ENCODE assay signal across 13 cellular contexts in the genomic region with DNA sequence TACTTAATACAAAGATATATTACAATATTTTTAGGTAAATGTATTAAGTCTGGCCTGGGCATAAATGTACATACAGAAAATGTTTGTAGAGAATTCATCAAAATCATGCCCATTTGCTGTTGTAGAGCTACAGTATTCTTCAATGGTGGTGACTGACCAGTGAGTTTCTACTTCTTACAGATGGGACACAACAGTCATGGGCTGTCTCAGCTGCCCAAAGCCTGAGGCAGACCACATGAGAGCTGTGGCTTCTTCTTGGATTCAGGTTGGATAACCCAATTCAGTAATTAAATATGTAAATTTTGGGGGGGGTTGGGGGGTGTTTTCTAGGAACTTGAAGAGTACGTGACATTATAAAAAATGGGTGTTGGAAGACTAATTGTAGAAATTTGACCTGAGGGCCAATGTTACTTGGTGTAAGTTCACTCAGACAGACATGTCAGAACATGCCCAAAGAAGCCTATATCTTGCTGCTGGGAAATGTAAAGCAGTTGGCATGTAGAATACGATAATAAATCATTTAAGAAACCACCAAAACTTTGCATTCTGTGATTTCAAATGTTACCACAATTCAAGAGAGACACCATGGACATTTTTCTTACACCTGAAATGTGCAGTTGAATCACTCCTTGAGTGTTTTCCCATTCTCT. TPM values are rescaled to one million over a fixed set of nuclear protein-coding genes. Genes with fewer than 3 reads are reported as not detected.
DNase-seq lines count a peak whose midpoint lies in the region; ATAC-seq, FAIRE-seq and TF ChIP-seq lines count a peak whose summit lies in the region.
"Had no signal": no experiment of that assay in that cellular context is flagged by ENCODE, and none has a peak within 500 bp of the region (broad histone marks: within the 10 kb centered on the region; RNA-seq: fewer than 3 reads in every experiment).

No MANE protein-coding gene starts in this region.

- H3K27me3 Mint-ChIP-seq in activated naive CD4-positive, alpha-beta T cell treated with anti-CD3 and anti-CD28 coated beads for 36 hours (ENCODE audit: low read depth): no peaks in the 10 kb centered on the region

- H3K36me3 ChIP-seq in GM12878 (ENCODE audit: control insufficient read depth in 2 of 2, insufficient read depth in 2 of 2, low read length in 1 of 2) (peaks cover 5 to 20% of the 10 kb centered on the region in 2 experiments), smooth muscle cell (ENCODE audit: low read depth) (peaks cover 23% of the 10 kb centered on the region), Karpas-422 (ENCODE audit: insufficient read depth, low read length) (no peaks in the 10 kb centered on the region; the same call in 1 of the 2 replicates)

- in situ Hi-C loops in GM12878 (cut with MboI): no loop called here

- TF ChIP-seq POLR2A in GM12878 (IDR thresholded peaks at IDR 0.05; ENCODE audit: low read depth, low read length): no peak

- H3F3A ChIP-seq in smooth muscle cell (ENCODE audit: low read depth): peaks cover 7% of the 10 kb centered on the region

- H3K4me1 Mint-ChIP-seq in activated naive CD4-positive, alpha-beta T cell treated with anti-CD3 and anti-CD28 coated beads for 36 hours (ENCODE audit: low read depth): peaks cover 22% of the 10 kb centered on the region

- no peak for DNase-seq in activated naive CD4-positive, alpha-beta T cell treated with anti-CD3 and anti-CD28 coated beads for 36 hours
- no peak for DNase-seq in activated naive CD4-positive, alpha-beta T cell (lab: John Stamatoyannopoulos, UW)
- DNase-seq in LoVo (ENCODE audit: low spot score) (peak; percentile 34), GM12878 (ENCODE audit: low read depth, low spot score) (peak; percentile 35), smooth muscle cell (lab: John Stamatoyannopoulos, UW; ENCODE audit: unreplicated experiment) (no peak), SIG-M5 (lab: John Stamatoyannopoulos, UW) (no peak), Karpas-422 (no peak)
- DNase-seq: brain microvascular endothelial cell, NCI-H2081, SHP77 had no signal

- CTCF ChIA-PET in activated naive CD4-positive, alpha-beta T cell treated with anti-CD3 and anti-CD28 coated beads for 36 hours (lab: Charles Lee): no interaction called here
- CTCF ChIA-PET in GM12878 (lab: Yijun Ruan, JAX): interaction anchor here (1.0 to 6.2 kb wide), 6 partner anchors 12 to 56 kb away, joined by 3 to 45 read pairs (median 4); no protein-coding TSS in a partner anchor

- H3K4me3 ChIP-seq in GM12878: no peak overlapping the region
- H3K4me3 ChIP-seq in smooth muscle cell: no peak overlapping the region
- no peak overlapping the region for H3K4me3 ChIP-seq in Karpas-422 (ENCODE audit: low read length)

- peak in 1 of 2 experiments; percentile 14; a peak in 1 of 4 replicates for TF ChIP-seq EP300 in GM12878 (IDR thresholded peaks at IDR 0.05; ENCODE audit: borderline replicate concordance in 1 of 2, control insufficient read depth in 1 of 2, low read depth in 2 of 2, low read length in 2 of 2)

- H3K79me2 ChIP-seq in GM12878 (ENCODE audit: control insufficient read depth, insufficient read depth, low read length) (peaks cover 14% of the 10 kb centered on the region), smooth muscle cell (ENCODE audit: low read depth) (no peaks in the 10 kb centered on the region), Karpas-422 (ENCODE audit: low read length) (no peaks in the 10 kb centered on the region)

- POLR2A ChIA-PET in GM12878 (lab: Charles Lee): interaction anchor here (0.6 to 4.5 kb wide), 4 partner anchors 12 to 25 kb away, joined by 5 to 34 read pairs (median 8); no protein-coding TSS in a partner anchor

- H3K4me1 ChIP-seq in GM12878 (ENCODE audit: control insufficient read depth, insufficient read depth, low read length): peaks cover 15% of the 10 kb centered on the region; the same call in 1 of the 2 replicates
- peaks cover 8% of the 10 kb centered on the region for H3K4me1 ChIP-seq in smooth muscle cell (ENCODE audit: low read depth)
- H3K4me1 ChIP-seq in Karpas-422 (ENCODE audit: low read length): no peaks in the 10 kb centered on the region

- SMC1A ChIA-PET in GM12878 (lab: Charles Lee; ENCODE audit: uncharacterized antibody, unreplicated experiment): interaction anchor here (1.0 to 6.9 kb wide), 9 partner anchors 11 to 265 kb away, joined by 3 to 46 read pairs (median 5); no protein-coding TSS in a partner anchor

- RAD21 ChIA-PET in GM12878 (lab: Charles Lee; ENCODE audit: unreplicated experiment): interaction anchor here (0.6 to 6.7 kb wide), 6 partner anchors 13 to 651 kb away, joined by 3 to 55 read pairs (median 4); no protein-coding TSS in a partner anchor

- peak; percentile 50 for ATAC-seq in GM12878
- ATAC-seq in GM19328 (IDR thresholded peaks at IDR 0.05; ENCODE audit: unreplicated experiment): no peak

- FAIRE-seq in GM12878 (lab: Jason Lieb, UNC): no peak
- FAIRE-seq: islet of Langerhans had no signal

- intact Hi-C loops in activated naive CD4-positive, alpha-beta T cell treated with anti-CD3 and anti-CD28 coated beads for 36 hours (cut with micrococcal nuclease): no loop called here
- intact Hi-C loops in GM12878 (cut with micrococcal nuclease; ENCODE audit: unreplicated experiment): no loop called here

- peak overlapping the region; percentile 84 for H3K27ac Mint-ChIP-seq in activated naive CD4-positive, alpha-beta T cell treated with anti-CD3 and anti-CD28 coated beads for 36 hours

- no peaks in the 10 kb centered on the region for H3K27me3 ChIP-seq in GM12878 (replicated peaks in 1 of 2; ENCODE audit: control insufficient read depth in 2 of 2, insufficient read depth in 2 of 2, low read length in 1 of 2)
- no peaks in the 10 kb centered on the region for H3K27me3 ChIP-seq in smooth muscle cell (ENCODE audit: low read depth)
- no peaks in the 10 kb centered on the region for H3K27me3 ChIP-seq in Karpas-422 (ENCODE audit: low read length)
- H3K27me3 ChIP-seq: brain microvascular endothelial cell had no signal

- H3K9ac ChIP-seq in GM12878 (ENCODE audit: control insufficient read depth, insufficient read depth, low read length) (no peak overlapping the region), smooth muscle cell (ENCODE audit: low read depth) (peak overlapping the region; percentile 55), Karpas-422 (ENCODE audit: low read length) (no peak overlapping the region)

- no peak overlapping the region for H3K4me2 ChIP-seq in GM12878 (ENCODE audit: control insufficient read depth, insufficient read depth)
- peak overlapping the region; percentile 15 for H3K4me2 ChIP-seq in smooth muscle cell
- no peak overlapping the region for H3K4me2 ChIP-seq in Karpas-422 (ENCODE audit: low read depth, low read length, poor library complexity, severe bottlenecking)

- no TSS peak for BruUV-seq in GM12878 (replicated peaks; lab: Mats Ljungman, UMichigan)

- no peak for TF ChIP-seq RAD21 in GM12878 (IDR thresholded peaks at IDR 0.05; ENCODE audit: insufficient read depth, low read depth, low read length)

- 68% methylated on average over 2 of the region's 2 CpGs for WGBS in GM12878 (ENCODE audit: insufficient coverage, insufficient replicate concordance, low lambda C conversion rate, missing lambda C conversion rate)
- 62% methylated on average over 2 of the region's 2 CpGs for WGBS in smooth muscle cell (ENCODE audit: low lambda C conversion rate)

- no peaks in the 10 kb centered on the region for H4K20me1 ChIP-seq in GM12878 (ENCODE audit: control insufficient read depth, insufficient read depth)
- peaks cover 5% of the 10 kb centered on the region for H4K20me1 ChIP-seq in smooth muscle cell (ENCODE audit: low read depth)
- no peaks in the 10 kb centered on the region for H4K20me1 ChIP-seq in Karpas-422 (ENCODE audit: insufficient read depth, low read depth, low read length)

- H2AFZ ChIP-seq in GM12878 (ENCODE audit: control insufficient read depth, low read depth, low read length) (no peak overlapping the region), smooth muscle cell (ENCODE audit: low read depth) (no peak overlapping the region), Karpas-422 (ENCODE audit: low read length) (no peak overlapping the region)

- TF ChIP-seq CTCF in GM12878 (IDR thresholded peaks at IDR 0.05 in 2 of 3, conservative IDR thresholded peaks at IDR 0.05 in 1 of 3; ENCODE audit: control insufficient read depth in 2 of 3, extremely low read depth in 1 of 3, insufficient read depth in 1 of 3, low read depth in 3 of 3, low read length in 3 of 3): no peak
- no peak for TF ChIP-seq CTCF in smooth muscle cell (IDR thresholded peaks at IDR 0.05; ENCODE audit: borderline replicate concordance, insufficient read depth, poor library complexity, severe bottlenecking)

- H3K4me3 Mint-ChIP-seq in activated naive CD4-positive, alpha-beta T cell treated with anti-CD3 and anti-CD28 coated beads for 36 hours: no peak overlapping the region
- H3K4me3 Mint-ChIP-seq: CD14-positive monocyte had no signal

- H3K9me2 ChIP-seq in Karpas-422 (replicated peaks; ENCODE audit: insufficient read depth, low read length): no peaks in the 10 kb centered on the region

- H3K36me3 Mint-ChIP-seq in activated naive CD4-positive, alpha-beta T cell treated with anti-CD3 and anti-CD28 coated beads for 36 hours (ENCODE audit: low read depth): peaks cover 14% of the 10 kb centered on the region

- no peaks in the 10 kb centered on the region for H3K9me3 Mint-ChIP-seq in activated naive CD4-positive, alpha-beta T cell treated with anti-CD3 and anti-CD28 coated beads for 36 hours

- H3K27ac ChIP-seq in GM12878 (ENCODE audit: control insufficient read depth, insufficient read depth) (peak overlapping the region; percentile 62), smooth muscle cell (ENCODE audit: low read depth) (peak overlapping the region; percentile 79), Karpas-422 (ENCODE audit: low read length) (no peak overlapping the region)
- H3K27ac ChIP-seq: brain microvascular endothelial cell had no signal

- H3K9me3 ChIP-seq in GM12878 (replicated peaks; ENCODE audit: control insufficient read depth, insufficient read depth, low read length) (no peaks in the 10 kb centered on the region), smooth muscle cell (replicated peaks; ENCODE audit: low read depth) (no peaks in the 10 kb centered on the region), Karpas-422 (ENCODE audit: low read length) (no peaks in the 10 kb centered on the region)

RNA-seq across cellular contexts. Expression of a gene that starts 17.9 kb away (rescaled TPM):
- 10 to 100 TPM; 45.0 to 47.1 TPM for total RNA-seq in activated naive CD4-positive, alpha-beta T cell treated with anti-CD3 and anti-CD28 coated beads for 36 hours
- total RNA-seq in GM12878 (2013; cell fraction: nucleolus; rRNA removed): 354 and 365 TPM in 2 replicates
- 73.9 and 99.0 TPM in 2 replicates for total RNA-seq in GM12878 (2014; rRNA removed)
- total RNA-seq in GM12878 (2014; rRNA removed; fragmentation: Illumina TruSeq; extraction: Trizol): 90.3 and 91.8 TPM in 2 replicates
- total RNA-seq in GM12878 (2021): 67.8 and 75.7 TPM in 2 replicates
- polyA plus RNA-seq in GM12878 (2011; ENCODE audit: low read depth): 34.0 TPM
- 190 and 286 TPM in 2 replicates for polyA plus RNA-seq in GM12878 (2011; rRNA removed)
- polyA plus RNA-seq in GM12878 (2011; cell fraction: cytosol; rRNA removed): 71.7 and 82.6 TPM in 2 replicates
- 150 and 156 TPM in 2 replicates for polyA plus RNA-seq in GM12878 (2011; cell fraction: nucleus; rRNA removed)
- 45.6 and 78.3 TPM in 2 replicates for polyA plus RNA-seq in GM12878 (2012)
- polyA plus RNA-seq in GM12878 (2014; fragmentation: Illumina TruSeq; extraction: Trizol): 70.4 and 93.1 TPM in 2 replicates
- polyA plus RNA-seq in GM12878 (2014; fragmentation: Nextera tagmentation; extraction: Ambion mirVana): 10 to 100 TPM; 41.9 to 53.3 TPM
- polyA plus RNA-seq in GM12878 (2014; rRNA removed): 54.6 and 72.8 TPM in 2 replicates
- polyA plus RNA-seq in GM12878 (2016; fragmentation: Nextera tagmentation; extraction: Ambion mirVana): 10 to 100 TPM; 45.1 to 49.1 TPM
- polyA minus RNA-seq in GM12878 (2011; rRNA and poly(A)+ RNA removed): 102 and 122 TPM in 2 replicates
- 40.1 and 45.1 TPM in 2 replicates for polyA minus RNA-seq in GM12878 (2011; cell fraction: cytosol; rRNA and poly(A)+ RNA removed)
- polyA minus RNA-seq in GM12878 (2011; cell fraction: nucleus; rRNA and poly(A)+ RNA removed): 81.0 and 92.8 TPM in 2 replicates
- 123 and 152 TPM in 2 replicates for total RNA-seq in smooth muscle cell
- polyA plus RNA-seq in smooth muscle cell: 32.8 and 41.7 TPM in 2 replicates
- 23.1 and 29.3 TPM in 2 replicates for total RNA-seq in Karpas-422 (2014; rRNA removed; shearing (Covaris generic); ENCODE audit: low replicate concordance)

Comparison
In these comparisons a context has a peak if more than half of its experiments do, and no peak if none do; other contexts are left out.
1. DNase-seq: peak in LoVo (single experiment) and GM12878 (single experiment); none in activated naive CD4-positive, alpha-beta T cell treated with anti-CD3 and anti-CD28 coated beads for 36 hours (single experiment), activated naive CD4-positive, alpha-beta T cell (0 of 4), smooth muscle cell (single experiment), SIG-M5 (single experiment) and Karpas-422 (single experiment).